1 cellular context compared by ENCODE assay signal in the genomic region with DNA sequence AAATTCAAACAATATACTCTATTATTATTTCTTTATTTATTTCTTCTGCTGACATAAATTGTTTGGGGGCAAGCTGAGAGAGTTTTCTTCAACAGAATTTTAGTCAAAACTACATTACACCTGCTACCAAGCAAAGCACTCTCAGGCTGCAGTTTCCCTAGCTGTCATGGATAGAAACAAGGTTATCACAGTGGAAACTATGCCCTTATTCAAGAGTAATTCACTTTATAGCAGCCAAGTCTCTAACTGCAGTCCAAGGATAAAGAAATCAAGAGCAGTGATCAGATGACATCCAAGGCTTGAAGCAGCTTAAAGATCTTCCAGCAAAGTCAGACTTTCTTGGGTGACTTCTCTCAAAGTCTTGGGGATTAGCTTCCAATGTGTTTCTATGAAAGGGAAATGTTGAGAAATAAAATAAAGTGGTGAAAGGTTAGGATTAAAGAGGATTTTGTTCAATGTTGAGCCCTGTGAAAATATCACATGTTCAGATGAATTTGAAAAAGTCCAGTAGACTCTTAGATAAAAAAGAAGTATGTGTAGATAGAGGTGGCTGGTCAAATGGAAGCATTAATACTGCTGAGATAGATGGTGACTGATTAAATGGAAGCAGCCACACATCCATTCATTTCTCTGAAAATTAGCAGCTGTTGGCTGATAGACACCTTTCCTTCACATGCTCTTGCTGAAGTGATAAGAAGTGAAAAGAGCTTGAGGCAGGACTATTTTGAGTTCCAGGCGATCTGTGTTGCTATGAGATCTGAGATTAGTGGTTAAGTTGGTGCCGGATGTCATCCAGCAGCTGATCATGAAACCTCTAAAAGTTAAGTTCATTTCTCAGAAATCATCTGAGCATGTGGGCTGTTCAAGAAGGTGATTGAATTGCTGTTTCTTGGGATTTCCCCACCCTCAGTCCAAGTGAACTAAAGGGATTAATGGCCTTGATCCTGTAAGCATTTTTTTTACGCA.
A peak's percentile ranks its signal among the peaks of the same experiment; 100 is the strongest.
TF ChIP-seq lines count a peak whose summit lies in the region.

No MANE protein-coding gene starts in this region.

TF ChIP-seq in K562, 482 proteins besides CTCF, POLR2A, EP300 and RAD21 (continued from another document and continues in another):
- TF ChIP-seq, protein P1, sequence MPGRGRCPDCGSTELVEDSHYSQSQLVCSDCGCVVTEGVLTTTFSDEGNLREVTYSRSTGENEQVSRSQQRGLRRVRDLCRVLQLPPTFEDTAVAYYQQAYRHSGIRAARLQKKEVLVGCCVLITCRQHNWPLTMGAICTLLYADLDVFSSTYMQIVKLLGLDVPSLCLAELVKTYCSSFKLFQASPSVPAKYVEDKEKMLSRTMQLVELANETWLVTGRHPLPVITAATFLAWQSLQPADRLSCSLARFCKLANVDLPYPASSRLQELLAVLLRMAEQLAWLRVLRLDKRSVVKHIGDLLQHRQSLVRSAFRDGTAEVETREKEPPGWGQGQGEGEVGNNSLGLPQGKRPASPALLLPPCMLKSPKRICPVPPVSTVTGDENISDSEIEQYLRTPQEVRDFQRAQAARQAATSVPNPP (IDR thresholded peaks at IDR 0.05; ENCODE audit: borderline replicate concordance, insufficient read depth, insufficient read length), result no peak
- TF ChIP-seq, protein P2, sequence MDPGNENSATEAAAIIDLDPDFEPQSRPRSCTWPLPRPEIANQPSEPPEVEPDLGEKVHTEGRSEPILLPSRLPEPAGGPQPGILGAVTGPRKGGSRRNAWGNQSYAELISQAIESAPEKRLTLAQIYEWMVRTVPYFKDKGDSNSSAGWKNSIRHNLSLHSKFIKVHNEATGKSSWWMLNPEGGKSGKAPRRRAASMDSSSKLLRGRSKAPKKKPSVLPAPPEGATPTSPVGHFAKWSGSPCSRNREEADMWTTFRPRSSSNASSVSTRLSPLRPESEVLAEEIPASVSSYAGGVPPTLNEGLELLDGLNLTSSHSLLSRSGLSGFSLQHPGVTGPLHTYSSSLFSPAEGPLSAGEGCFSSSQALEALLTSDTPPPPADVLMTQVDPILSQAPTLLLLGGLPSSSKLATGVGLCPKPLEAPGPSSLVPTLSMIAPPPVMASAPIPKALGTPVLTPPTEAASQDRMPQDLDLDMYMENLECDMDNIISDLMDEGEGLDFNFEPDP (CRISPR knock-in tag; IDR thresholded peaks at IDR 0.05), result no peak
- TF ChIP-seq PTBP1 (IDR thresholded peaks at IDR 0.05; ENCODE audit: low read depth, low read length) (no peak), CEBPB (tag; IDR thresholded peaks at IDR 0.05) (no peak), ZBTB8A (IDR thresholded peaks at IDR 0.05; ENCODE audit: partially characterized antibody) (no peak), PCBP2 (IDR thresholded peaks at IDR 0.05; ENCODE audit: low read depth, low read length, poor library complexity, severe bottlenecking) (no peak), MECOM (CRISPR knock-in tag; IDR thresholded peaks at IDR 0.05) (peak; percentile 39; the same call in 1 of the 2 replicates), POU5F1 (IDR thresholded peaks at IDR 0.05; ENCODE audit: borderline replicate concordance, low read depth, low read length, partially characterized antibody) (no peak), KLF6 (CRISPR knock-in tag; IDR thresholded peaks at IDR 0.05; ENCODE audit: borderline replicate concordance) (peak; percentile 73; the same call in 1 of the 2 replicates), ZNF217 (CRISPR knock-in tag; IDR thresholded peaks at IDR 0.05) (no peak), RBM22 (IDR thresholded peaks at IDR 0.05; ENCODE audit: low read depth, low read length, poor library complexity, severe bottlenecking) (no peak), RBFOX2 (IDR thresholded peaks at IDR 0.05; ENCODE audit: low read depth, low read length) (no peak), HNRNPH1 (optimal IDR thresholded peaks at IDR 0.05; ENCODE audit: low read depth, low read length) (no peak), PHF20 (IDR thresholded peaks at IDR 0.05; ENCODE audit: partially characterized antibody) (no peak), HNRNPL (IDR thresholded peaks at IDR 0.05; ENCODE audit: low read depth, low read length) (no peak), ZNF140 (CRISPR knock-in tag; IDR thresholded peaks at IDR 0.05) (no peak), ATF7 (IDR thresholded peaks at IDR 0.05) (peak; percentile 80), ETV5 (CRISPR knock-in tag; IDR thresholded peaks at IDR 0.05; ENCODE audit: low read depth) (peak; percentile 97), JUNB (CRISPR knock-in tag; conservative IDR thresholded peaks at IDR 0.05) (no peak), POLR2AphosphoS5 (IDR thresholded peaks at IDR 0.05; ENCODE audit: control insufficient read depth, insufficient read depth, low read depth, low read length) (peak; percentile 99), SMC3 (conservative IDR thresholded peaks at IDR 0.05; ENCODE audit: insufficient read depth, low read depth, low read length) (no peak), BRCA1 (IDR thresholded peaks at IDR 0.05) (no peak), BRCA1 (CRISPR knock-in tag; IDR thresholded peaks at IDR 0.05) (no peak), JUND (IDR thresholded peaks at IDR 0.05; ENCODE audit: borderline replicate concordance, low read depth, low read length) (peak; percentile 80; the same call in 1 of the 2 replicates), JUND (tag; IDR thresholded peaks at IDR 0.05; ENCODE audit: borderline replicate concordance, low read depth, low read length) (peak; percentile 81; the same call in 2 of the 3 replicates), SRSF1 (IDR thresholded peaks at IDR 0.05; ENCODE audit: low read depth, low read length) (no peak), MCM7 (IDR thresholded peaks at IDR 0.05) (0 out of 4 replicates have a peak, but pooled peaks of 1 of the 2 experiments have one; percentile 63), ZNF212 (CRISPR knock-in tag; IDR thresholded peaks at IDR 0.05) (no peak; the same call in 1 of the 2 replicates), POLR2G (IDR thresholded peaks at IDR 0.05; ENCODE audit: low read depth, low read length) (no peak), CHD1 (IDR thresholded peaks at IDR 0.05; ENCODE audit: low read length) (no peak), ZBTB17 (CRISPR knock-in tag; IDR thresholded peaks at IDR 0.05) (peak; percentile 79), HDAC2 (IDR thresholded peaks at IDR 0.05) (peak; percentile 99), POLR3G (IDR thresholded peaks at IDR 0.05; ENCODE audit: extremely low read depth, insufficient read length, insufficient replicate concordance) (no peak), SLC30A9 (CRISPR knock-in tag; IDR thresholded peaks at IDR 0.05) (no peak), MAFF (IDR thresholded peaks at IDR 0.05; ENCODE audit: low read length) (peak; percentile 6; the same call in 1 of the 2 replicates), ZFP36 (IDR thresholded peaks at IDR 0.05; ENCODE audit: low read depth, low read length, partially characterized antibody) (no peak), BDP1 (IDR thresholded peaks at IDR 0.05; ENCODE audit: insufficient read depth, insufficient read length) (no peak), ZFPM2 (CRISPR knock-in tag; IDR thresholded peaks at IDR 0.05) (no peak), ARNT (IDR thresholded peaks at IDR 0.05) (peak; percentile 98), ZNF764 (CRISPR knock-in tag; IDR thresholded peaks at IDR 0.05; ENCODE audit: low read depth) (no peak), ZNF696 (CRISPR knock-in tag; conservative IDR thresholded peaks at IDR 0.05) (no peak), HMGN3 (IDR thresholded peaks at IDR 0.05; ENCODE audit: borderline replicate concordance, extremely low read depth, insufficient read length, low read depth, low read length) (peak; percentile 98), FIP1L1 (IDR thresholded peaks at IDR 0.05; ENCODE audit: low read depth, low read length, poor library complexity, severe bottlenecking) (no peak), PYGO2 (tag; IDR thresholded peaks at IDR 0.05) (peak; percentile 92), BMI1 (IDR thresholded peaks at IDR 0.05; ENCODE audit: low read length) (no peak), MAFG (tag; conservative IDR thresholded peaks at IDR 0.05) (peak; percentile 68)
- TF ChIP-seq, protein P3, sequence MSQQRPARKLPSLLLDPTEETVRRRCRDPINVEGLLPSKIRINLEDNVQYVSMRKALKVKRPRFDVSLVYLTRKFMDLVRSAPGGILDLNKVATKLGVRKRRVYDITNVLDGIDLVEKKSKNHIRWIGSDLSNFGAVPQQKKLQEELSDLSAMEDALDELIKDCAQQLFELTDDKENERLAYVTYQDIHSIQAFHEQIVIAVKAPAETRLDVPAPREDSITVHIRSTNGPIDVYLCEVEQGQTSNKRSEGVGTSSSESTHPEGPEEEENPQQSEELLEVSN (IDR thresholded peaks at IDR 0.05; ENCODE audit: borderline replicate concordance in 1 of 2, extremely low read depth in 1 of 2, insufficient read depth in 1 of 2, insufficient read length in 1 of 2, low read depth in 1 of 2, low read length in 1 of 2, poor library complexity in 1 of 2, severe bottlenecking in 1 of 2), result no peak
- TF ChIP-seq, protein P4, sequence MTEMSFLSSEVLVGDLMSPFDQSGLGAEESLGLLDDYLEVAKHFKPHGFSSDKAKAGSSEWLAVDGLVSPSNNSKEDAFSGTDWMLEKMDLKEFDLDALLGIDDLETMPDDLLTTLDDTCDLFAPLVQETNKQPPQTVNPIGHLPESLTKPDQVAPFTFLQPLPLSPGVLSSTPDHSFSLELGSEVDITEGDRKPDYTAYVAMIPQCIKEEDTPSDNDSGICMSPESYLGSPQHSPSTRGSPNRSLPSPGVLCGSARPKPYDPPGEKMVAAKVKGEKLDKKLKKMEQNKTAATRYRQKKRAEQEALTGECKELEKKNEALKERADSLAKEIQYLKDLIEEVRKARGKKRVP (CRISPR knock-in tag; IDR thresholded peaks at IDR 0.05), result peak; percentile 71
- TF ChIP-seq, protein P5, sequence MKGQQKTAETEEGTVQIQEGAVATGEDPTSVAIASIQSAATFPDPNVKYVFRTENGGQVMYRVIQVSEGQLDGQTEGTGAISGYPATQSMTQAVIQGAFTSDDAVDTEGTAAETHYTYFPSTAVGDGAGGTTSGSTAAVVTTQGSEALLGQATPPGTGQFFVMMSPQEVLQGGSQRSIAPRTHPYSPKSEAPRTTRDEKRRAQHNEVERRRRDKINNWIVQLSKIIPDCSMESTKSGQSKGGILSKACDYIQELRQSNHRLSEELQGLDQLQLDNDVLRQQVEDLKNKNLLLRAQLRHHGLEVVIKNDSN (CRISPR knock-in tag; IDR thresholded peaks at IDR 0.05), result no peak
- TF ChIP-seq, protein P6, sequence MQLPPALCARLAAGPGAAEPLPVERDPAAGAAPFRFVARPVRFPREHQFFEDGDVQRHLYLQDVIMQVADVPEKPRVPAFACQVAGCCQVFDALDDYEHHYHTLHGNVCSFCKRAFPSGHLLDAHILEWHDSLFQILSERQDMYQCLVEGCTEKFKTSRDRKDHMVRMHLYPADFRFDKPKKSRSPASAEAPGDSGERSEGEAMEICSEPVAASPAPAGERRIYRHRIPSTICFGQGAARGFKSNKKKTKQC (CRISPR knock-in tag; IDR thresholded peaks at IDR 0.05), result no peak
- TF ChIP-seq, protein P7, sequence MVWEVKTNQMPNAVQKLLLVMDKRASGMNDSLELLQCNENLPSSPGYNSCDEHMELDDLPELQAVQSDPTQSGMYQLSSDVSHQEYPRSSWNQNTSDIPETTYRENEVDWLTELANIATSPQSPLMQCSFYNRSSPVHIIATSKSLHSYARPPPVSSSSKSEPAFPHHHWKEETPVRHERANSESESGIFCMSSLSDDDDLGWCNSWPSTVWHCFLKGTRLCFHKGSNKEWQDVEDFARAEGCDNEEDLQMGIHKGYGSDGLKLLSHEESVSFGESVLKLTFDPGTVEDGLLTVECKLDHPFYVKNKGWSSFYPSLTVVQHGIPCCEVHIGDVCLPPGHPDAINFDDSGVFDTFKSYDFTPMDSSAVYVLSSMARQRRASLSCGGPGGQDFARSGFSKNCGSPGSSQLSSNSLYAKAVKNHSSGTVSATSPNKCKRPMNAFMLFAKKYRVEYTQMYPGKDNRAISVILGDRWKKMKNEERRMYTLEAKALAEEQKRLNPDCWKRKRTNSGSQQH (CRISPR knock-in tag; IDR thresholded peaks at IDR 0.05), result peak; percentile 51; the same call in 1 of the 2 replicates
- TF ChIP-seq, protein P8, sequence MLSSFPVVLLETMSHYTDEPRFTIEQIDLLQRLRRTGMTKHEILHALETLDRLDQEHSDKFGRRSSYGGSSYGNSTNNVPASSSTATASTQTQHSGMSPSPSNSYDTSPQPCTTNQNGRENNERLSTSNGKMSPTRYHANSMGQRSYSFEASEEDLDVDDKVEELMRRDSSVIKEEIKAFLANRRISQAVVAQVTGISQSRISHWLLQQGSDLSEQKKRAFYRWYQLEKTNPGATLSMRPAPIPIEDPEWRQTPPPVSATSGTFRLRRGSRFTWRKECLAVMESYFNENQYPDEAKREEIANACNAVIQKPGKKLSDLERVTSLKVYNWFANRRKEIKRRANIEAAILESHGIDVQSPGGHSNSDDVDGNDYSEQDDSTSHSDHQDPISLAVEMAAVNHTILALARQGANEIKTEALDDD (IDR thresholded peaks at IDR 0.05), result peak; percentile 99
- TF ChIP-seq, protein P9, sequence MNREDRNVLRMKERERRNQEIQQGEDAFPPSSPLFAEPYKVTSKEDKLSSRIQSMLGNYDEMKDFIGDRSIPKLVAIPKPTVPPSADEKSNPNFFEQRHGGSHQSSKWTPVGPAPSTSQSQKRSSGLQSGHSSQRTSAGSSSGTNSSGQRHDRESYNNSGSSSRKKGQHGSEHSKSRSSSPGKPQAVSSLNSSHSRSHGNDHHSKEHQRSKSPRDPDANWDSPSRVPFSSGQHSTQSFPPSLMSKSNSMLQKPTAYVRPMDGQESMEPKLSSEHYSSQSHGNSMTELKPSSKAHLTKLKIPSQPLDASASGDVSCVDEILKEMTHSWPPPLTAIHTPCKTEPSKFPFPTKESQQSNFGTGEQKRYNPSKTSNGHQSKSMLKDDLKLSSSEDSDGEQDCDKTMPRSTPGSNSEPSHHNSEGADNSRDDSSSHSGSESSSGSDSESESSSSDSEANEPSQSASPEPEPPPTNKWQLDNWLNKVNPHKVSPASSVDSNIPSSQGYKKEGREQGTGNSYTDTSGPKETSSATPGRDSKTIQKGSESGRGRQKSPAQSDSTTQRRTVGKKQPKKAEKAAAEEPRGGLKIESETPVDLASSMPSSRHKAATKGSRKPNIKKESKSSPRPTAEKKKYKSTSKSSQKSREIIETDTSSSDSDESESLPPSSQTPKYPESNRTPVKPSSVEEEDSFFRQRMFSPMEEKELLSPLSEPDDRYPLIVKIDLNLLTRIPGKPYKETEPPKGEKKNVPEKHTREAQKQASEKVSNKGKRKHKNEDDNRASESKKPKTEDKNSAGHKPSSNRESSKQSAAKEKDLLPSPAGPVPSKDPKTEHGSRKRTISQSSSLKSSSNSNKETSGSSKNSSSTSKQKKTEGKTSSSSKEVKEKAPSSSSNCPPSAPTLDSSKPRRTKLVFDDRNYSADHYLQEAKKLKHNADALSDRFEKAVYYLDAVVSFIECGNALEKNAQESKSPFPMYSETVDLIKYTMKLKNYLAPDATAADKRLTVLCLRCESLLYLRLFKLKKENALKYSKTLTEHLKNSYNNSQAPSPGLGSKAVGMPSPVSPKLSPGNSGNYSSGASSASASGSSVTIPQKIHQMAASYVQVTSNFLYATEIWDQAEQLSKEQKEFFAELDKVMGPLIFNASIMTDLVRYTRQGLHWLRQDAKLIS (CRISPR knock-in tag; IDR thresholded peaks at IDR 0.05), result no peak
- TF ChIP-seq, protein P10, sequence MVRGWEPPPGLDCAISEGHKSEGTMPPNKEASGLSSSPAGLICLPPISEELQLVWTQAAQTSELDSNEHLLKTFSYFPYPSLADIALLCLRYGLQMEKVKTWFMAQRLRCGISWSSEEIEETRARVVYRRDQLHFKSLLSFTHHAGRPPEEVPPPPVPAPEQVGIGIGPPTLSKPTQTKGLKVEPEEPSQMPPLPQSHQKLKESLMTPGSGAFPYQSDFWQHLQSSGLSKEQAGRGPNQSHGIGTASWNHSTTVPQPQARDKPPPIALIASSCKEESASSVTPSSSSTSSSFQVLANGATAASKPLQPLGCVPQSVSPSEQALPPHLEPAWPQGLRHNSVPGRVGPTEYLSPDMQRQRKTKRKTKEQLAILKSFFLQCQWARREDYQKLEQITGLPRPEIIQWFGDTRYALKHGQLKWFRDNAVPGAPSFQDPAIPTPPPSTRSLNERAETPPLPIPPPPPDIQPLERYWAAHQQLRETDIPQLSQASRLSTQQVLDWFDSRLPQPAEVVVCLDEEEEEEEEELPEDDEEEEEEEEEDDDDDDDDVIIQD (CRISPR knock-in tag; IDR thresholded peaks at IDR 0.05), result no peak
